Comparison of ENCODE assay signal across 14 cellular contexts in genomic region chr1:81699234-81699633, GRCh38.
DNase-seq lines count a peak whose midpoint lies in the region; ATAC-seq and TF ChIP-seq lines count a peak whose summit lies in the region.
"Had no signal": no experiment of that assay in that cellular context is flagged by ENCODE, and none has a peak within 500 bp of the region (broad histone marks: within the 10 kb centered on the region; RNA-seq: fewer than 3 reads in every experiment).

No MANE protein-coding gene starts in this region.

- no peaks in the 10 kb centered on the region for H3K36me3 ChIP-seq in mesenchymal stem cell (ENCODE audit: control insufficient read depth in 1 of 2, insufficient read depth in 2 of 2, low read depth in 1 of 2, low read length in 2 of 2)
- no peaks in the 10 kb centered on the region for H3K36me3 ChIP-seq in aorta (ENCODE audit: control insufficient read depth in 1 of 2, insufficient read depth in 2 of 2, low read length in 1 of 2)
- H3K36me3 ChIP-seq in CD8-positive, alpha-beta memory T cell (ENCODE audit: insufficient read depth, low read length): no peaks in the 10 kb centered on the region

- no peak overlapping the region for H4K91ac ChIP-seq in mesenchymal stem cell (ENCODE audit: low read length)

- H3K4me2 ChIP-seq in mesenchymal stem cell (ENCODE audit: low read length, poor library complexity, severe bottlenecking): no peak overlapping the region

- peaks cover 0 to 20% (median 10%) of the 10 kb centered on the region in 5 donors for H3K9me3 Mint-ChIP-seq in CD8-positive, alpha-beta memory T cell
- H3K9me3 Mint-ChIP-seq: T-helper 1 cell treated with Interleukin-12 subunit alpha and Interleukin-12 subunit beta and Interleukin-4 antibody, amounts not matched to agents 30 μg/mL and 1 μg/mL, for 36 hours had no signal

- no peak overlapping the region for H3K14ac ChIP-seq in mesenchymal stem cell (ENCODE audit: low read length in 2 of 2)

- no peak overlapping the region for H2BK5ac ChIP-seq in mesenchymal stem cell (ENCODE audit: low read depth, low read length, poor library complexity, severe bottlenecking)

- WGBS in mesenchymal stem cell: 14% methylated on average over 2 of the region's 4 CpGs
- 90 to 91% methylated on average over 4 of the region's 4 CpGs for WGBS in aorta, 2 donors

- no peaks in the 10 kb centered on the region for H3K4me1 Mint-ChIP-seq in CD8-positive, alpha-beta memory T cell

- H3K79me1 ChIP-seq in mesenchymal stem cell (replicated peaks; ENCODE audit: low read length, poor library complexity, severe bottlenecking): no peaks in the 10 kb centered on the region

- H3K27me3 ChIP-seq in mesenchymal stem cell (ENCODE audit: control insufficient read depth in 1 of 2, insufficient read depth in 1 of 2, low read length in 2 of 2) (no peaks in the 10 kb centered on the region), aorta (ENCODE audit: control insufficient read depth in 1 of 2, insufficient read depth in 2 of 2, low read length in 1 of 2) (no peaks in the 10 kb centered on the region)
- no peaks in the 10 kb centered on the region for H3K27me3 ChIP-seq in CD8-positive, alpha-beta memory T cell (ENCODE audit: insufficient read depth, low read length, poor library complexity, severe bottlenecking)

- H2AK5ac ChIP-seq in mesenchymal stem cell (ENCODE audit: low read length, severe bottlenecking): no peak overlapping the region

- CTCF ChIA-PET in CD8-positive, alpha-beta memory T cell (lab: Charles Lee): no interaction called here

- no peak overlapping the region for H3K27ac Mint-ChIP-seq in CD8-positive, alpha-beta memory T cell
- H3K27ac Mint-ChIP-seq: T-helper 1 cell treated with Interleukin-12 subunit alpha and Interleukin-12 subunit beta and Interleukin-4 antibody, amounts not matched to agents 30 μg/mL and 1 μg/mL, for 36 hours had no signal

- no peak for TF ChIP-seq CTCF in choroid plexus epithelial cell (conservative IDR thresholded peaks at IDR 0.05; ENCODE audit: low read depth, low read length)

- peak overlapping the region in 1 of 2 experiments; percentile 50 for H3K18ac ChIP-seq in mesenchymal stem cell (ENCODE audit: low read depth in 1 of 2, low read length in 2 of 2)

- H3K4me1 ChIP-seq in mesenchymal stem cell (ENCODE audit: control insufficient read depth, insufficient read depth, low read depth, low read length): peaks cover 2% of the 10 kb centered on the region
- peaks cover 0 to 4% of the 10 kb centered on the region in 2 donors for H3K4me1 ChIP-seq in aorta (ENCODE audit: control insufficient read depth in 1 of 2, insufficient read depth in 2 of 2, low read length in 2 of 2)
- no peaks in the 10 kb centered on the region for H3K4me1 ChIP-seq in CD8-positive, alpha-beta memory T cell (ENCODE audit: insufficient read depth, low read length)

- DNase-seq in COLO668 (lab: John Stamatoyannopoulos, UW; ENCODE audit: unreplicated experiment) (peak; percentile 28), NCI-H2029 treated with DMSO at 0.1 percent for 48 hours (lab: John Stamatoyannopoulos, UW) (peak; percentile 2), choroid plexus epithelial cell (ENCODE audit: low read depth) (peak; percentile 83), mesenchymal stem cell (peak; percentile 65), aorta (no peak), kidney glomerular epithelial cell (lab: John Stamatoyannopoulos, UW) (no peak)
- no peak for DNase-seq in CD8-positive, alpha-beta memory T cell
- DNase-seq: amniotic stem cell; left cardiac atrium; nucleus accumbens; stimulated activated CD4-positive, alpha-beta T cell treated with anti-CD3 and anti-CD28 coated beads, Interleukin-1b, Interleukin-23, amount 100 ng/mL, for 48 hours; stimulated activated naive CD4-positive, alpha-beta T cell treated with Interleukin-2 at 50 U/mL for 16 hours had no signal

- no peaks in the 10 kb centered on the region for H3K36me3 Mint-ChIP-seq in CD8-positive, alpha-beta memory T cell

- H3K4me3 ChIP-seq in choroid plexus epithelial cell (ENCODE audit: low read depth, low read length) (no peak overlapping the region), mesenchymal stem cell (ENCODE audit: insufficient read depth in 1 of 2, low read depth in 1 of 2, low read length in 2 of 2) (no peak overlapping the region), aorta (ENCODE audit: low read length in 2 of 2) (no peak overlapping the region)
- no peak overlapping the region for H3K4me3 ChIP-seq in CD8-positive, alpha-beta memory T cell (ENCODE audit: low read length)

- H3K27me3 Mint-ChIP-seq in CD8-positive, alpha-beta memory T cell: no peaks in the 10 kb centered on the region

- peak overlapping the region; percentile 47 for H3K9ac ChIP-seq in mesenchymal stem cell (ENCODE audit: low read length)

- H3K4me3 Mint-ChIP-seq in CD8-positive, alpha-beta memory T cell: no peak overlapping the region
- H3K4me3 Mint-ChIP-seq: T-helper 1 cell treated with Interleukin-12 subunit alpha and Interleukin-12 subunit beta and Interleukin-4 antibody, amounts not matched to agents 30 μg/mL and 1 μg/mL, for 36 hours had no signal

- no peaks in the 10 kb centered on the region for H3K9me3 ChIP-seq in mesenchymal stem cell (ENCODE audit: control insufficient read depth, low read length)
- H3K9me3 ChIP-seq in aorta (ENCODE audit: control insufficient read depth, low read length): no peaks in the 10 kb centered on the region
- H3K9me3 ChIP-seq in CD8-positive, alpha-beta memory T cell (ENCODE audit: low read length): no peaks in the 10 kb centered on the region

- H2BK12ac ChIP-seq in mesenchymal stem cell (ENCODE audit: low read length in 2 of 2): peak overlapping the region in 1 of 2 experiments; percentile 21

- ATAC-seq in aorta (ENCODE audit: low FRiP score) (no peak), GM21423 (IDR thresholded peaks at IDR 0.05; ENCODE audit: unreplicated experiment) (no peak)
- ATAC-seq: left cardiac atrium had no signal

- no peak overlapping the region for H3K23ac ChIP-seq in mesenchymal stem cell (ENCODE audit: low read length in 2 of 2)

- peak overlapping the region; percentile 7 for H2BK120ac ChIP-seq in mesenchymal stem cell (ENCODE audit: low read depth, low read length)

- H3K4ac ChIP-seq in mesenchymal stem cell (ENCODE audit: low read depth in 1 of 2, low read length in 2 of 2): no peak overlapping the region

- POLR2A ChIA-PET in CD8-positive, alpha-beta memory T cell (lab: Charles Lee): no interaction called here

- no peak overlapping the region for H2AFZ ChIP-seq in mesenchymal stem cell (ENCODE audit: low read depth, low read length)

- no peak overlapping the region for H2BK15ac ChIP-seq in mesenchymal stem cell (ENCODE audit: low read depth, poor library complexity, severe bottlenecking)

- intact Hi-C loops in aorta (cut with DNase I): no loop called here

- H4K8ac ChIP-seq in mesenchymal stem cell (ENCODE audit: low read length): no peak overlapping the region

- H3K27ac ChIP-seq in mesenchymal stem cell (ENCODE audit: low read length, poor library complexity, severe bottlenecking) (no peak overlapping the region), aorta (ENCODE audit: low read depth in 1 of 2, low read length in 2 of 2) (no peak overlapping the region)
- no peak overlapping the region for H3K27ac ChIP-seq in CD8-positive, alpha-beta memory T cell (ENCODE audit: low read depth, low read length)

Comparison
In these comparisons a context has a peak if more than half of its experiments do, and no peak if none do; other contexts are left out.
1. DNase-seq: peak in COLO668 (single experiment), NCI-H2029 treated with DMSO at 0.1 percent for 48 hours (single experiment), choroid plexus epithelial cell (single experiment) and mesenchymal stem cell (single experiment); none in aorta (0 of 2), kidney glomerular epithelial cell (single experiment) and CD8-positive, alpha-beta memory T cell (0 of 5).